ENCODE assay signal across 8 cellular contexts in genomic region chr12:56220611-56221232, GRCh38. TPM values are rescaled to one million over a fixed set of nuclear protein-coding genes. Genes with fewer than 3 reads are reported as not detected.
DNase-seq lines count a peak whose midpoint lies in the region; ATAC-seq, FAIRE-seq and TF ChIP-seq lines count a peak whose summit lies in the region.

No MANE protein-coding gene starts in this region.

- no peaks in the 10 kb centered on the region for H3K9me3 Mint-ChIP-seq in activated naive CD4-positive, alpha-beta T cell treated with anti-CD3 and anti-CD28 coated beads, Interleukin-2, amount 50 U/mL, for 72 hours

- H3K4me1 ChIP-seq in HUES48 (ENCODE audit: control insufficient read depth, insufficient read depth, low read length) (peaks cover 20% of the 10 kb centered on the region), iPS DF 6.9 (ENCODE audit: control insufficient read depth, insufficient read depth, low read length) (peaks cover 2% of the 10 kb centered on the region; the same call in 1 of the 2 replicates), small intestine (ENCODE audit: control insufficient read depth in 2 of 2, insufficient read depth in 1 of 2, low read depth in 1 of 2, low read length in 1 of 2) (peaks cover 3 to 7% of the 10 kb centered on the region in 2 donors)

- H3K27ac Mint-ChIP-seq in activated naive CD4-positive, alpha-beta T cell treated with anti-CD3 and anti-CD28 coated beads, Interleukin-2, amount 50 U/mL, for 72 hours, result peak overlapping the region; percentile 96 to 97

- peaks cover 13% of the 10 kb centered on the region for H3K36me3 ChIP-seq in HUES48 (ENCODE audit: control insufficient read depth, insufficient read depth, low read length)
- H3K36me3 ChIP-seq in iPS DF 6.9 (ENCODE audit: control insufficient read depth, insufficient read depth, low read length), result no peaks in the 10 kb centered on the region; the same call in 1 of the 2 replicates
- peaks cover 0 to 5% of the 10 kb centered on the region in 2 donors for H3K36me3 ChIP-seq in small intestine (ENCODE audit: control insufficient read depth in 2 of 2, insufficient read depth in 2 of 2, low read length in 2 of 2)

- H3K27me3 ChIP-seq in HUES48 (ENCODE audit: control insufficient read depth, insufficient read depth, low read length) (no peaks in the 10 kb centered on the region), iPS DF 6.9 (ENCODE audit: control insufficient read depth, insufficient read depth, low read length) (no peaks in the 10 kb centered on the region), small intestine (ENCODE audit: control insufficient read depth in 2 of 2, insufficient read depth in 2 of 2, low read length in 2 of 2) (no peaks in the 10 kb centered on the region)

- ATAC-seq in activated naive CD4-positive, alpha-beta T cell treated with anti-CD3 and anti-CD28 coated beads, Interleukin-2, amount 50 U/mL, for 72 hours, result no peak
- ATAC-seq in GM19035 (IDR thresholded peaks at IDR 0.05; ENCODE audit: unreplicated experiment) (no peak), HG02884 (IDR thresholded peaks at IDR 0.05; ENCODE audit: unreplicated experiment) (no peak)

- no peak for TF ChIP-seq CTCF in AG10803 (conservative IDR thresholded peaks at IDR 0.05; ENCODE audit: low read length)

- peaks cover 13 to 16% of the 10 kb centered on the region in 2 donors for H3K36me3 Mint-ChIP-seq in activated naive CD4-positive, alpha-beta T cell treated with anti-CD3 and anti-CD28 coated beads, Interleukin-2, amount 50 U/mL, for 72 hours

- peak overlapping the region; percentile 99 for H3K27ac ChIP-seq in HUES48 (ENCODE audit: low read depth, low read length)
- no peak overlapping the region for H3K27ac ChIP-seq in iPS DF 6.9 (ENCODE audit: low read length)
- H3K27ac ChIP-seq in small intestine (ENCODE audit: low read depth in 1 of 2, low read length in 1 of 2), result peak overlapping the region; percentile 86 to 90

- H3K4me3 ChIP-seq in AG10803 (ENCODE audit: low read length) (peak overlapping the region; percentile 97), HUES48 (ENCODE audit: low read depth, low read length) (peak overlapping the region; percentile 85), iPS DF 6.9 (ENCODE audit: low read length) (peak overlapping the region; percentile 66; the same call in 1 of the 2 replicates), small intestine (ENCODE audit: low read depth in 1 of 2, low read length in 2 of 2) (peak overlapping the region; percentile 61 to 78)

- FAIRE-seq in small intestine (lab: Jason Lieb, UNC), result no peak

- H3K9ac ChIP-seq in HUES48 (ENCODE audit: low read depth, low read length), result peak overlapping the region; percentile 77

- DNase-seq in AG10803 (ENCODE audit: low read depth) (peak; percentile 80), iPS DF 6.9 (ENCODE audit: low read depth, low spot score) (no peak), small intestine (no peak)
- no peak for DNase-seq in activated naive CD4-positive, alpha-beta T cell treated with anti-CD3 and anti-CD28 coated beads, Interleukin-2, amount 50 U/mL, for 72 hours (ENCODE audit: low spot score in 2 of 2)
- no peak for DNase-seq in stimulated activated CD8-positive, alpha-beta memory T cell treated with anti-CD3 and anti-CD28 coated beads, Interleukin-4, amount 100 ng/mL, for 48 hours

- H3K9me3 ChIP-seq in HUES48 (ENCODE audit: control insufficient read depth, insufficient read depth, low read length) (no peaks in the 10 kb centered on the region), iPS DF 6.9 (ENCODE audit: control insufficient read depth, insufficient read depth, low read length) (no peaks in the 10 kb centered on the region), small intestine (ENCODE audit: control insufficient read depth, low read depth) (no peaks in the 10 kb centered on the region)

- no CpG with 5 or more reads among the region's 10 CpGs for WGBS in iPS DF 6.9 (ENCODE audit: insufficient coverage, insufficient read length)
- 7 to 17% (median 14%) methylated on average over 10 of the region's 10 CpGs for WGBS in small intestine, 3 donors

RNA-seq across cellular contexts. Expression of gene RNF41, which starts 1.0 kb away (rescaled TPM):
- 10 to 100 TPM; 33.4 to 39.0 TPM for total RNA-seq in activated naive CD4-positive, alpha-beta T cell treated with anti-CD3 and anti-CD28 coated beads, Interleukin-2, amount 50 U/mL, for 72 hours
- polyA plus RNA-seq in small intestine, result 10 to 100 TPM; 11.4 to 24.4 (median 12.2) TPM

RNA-seq across cellular contexts. Expression of gene NABP2, which starts 3.4 kb away (rescaled TPM):
- 10 to 100 TPM; 60.7 to 90.5 TPM for total RNA-seq in activated naive CD4-positive, alpha-beta T cell treated with anti-CD3 and anti-CD28 coated beads, Interleukin-2, amount 50 U/mL, for 72 hours
- 10 to 100 TPM; 29.1 to 47.4 (median 40.0) TPM for polyA plus RNA-seq in small intestine

RNA-seq across cellular contexts. Expression of gene SLC39A5, which starts 9.1 kb away (rescaled TPM):
- total RNA-seq in activated naive CD4-positive, alpha-beta T cell treated with anti-CD3 and anti-CD28 coated beads, Interleukin-2, amount 50 U/mL, for 72 hours, result 1 to 10 TPM in 1 of 2 donors, under 1 TPM in 1; 0.51 to 2.0 TPM
- polyA plus RNA-seq in small intestine, result 100 to 1,000 TPM; 178 to 425 (median 309) TPM

RNA-seq across cellular contexts. Expression of gene SMARCC2, which starts 31.4 kb away (rescaled TPM):
- total RNA-seq in activated naive CD4-positive, alpha-beta T cell treated with anti-CD3 and anti-CD28 coated beads, Interleukin-2, amount 50 U/mL, for 72 hours, result 100 to 1,000 TPM; 101 to 123 TPM
- polyA plus RNA-seq in small intestine, result 10 to 100 TPM; 18.6 to 31.1 (median 20.4) TPM

RNA-seq across cellular contexts. Expression of gene ANKRD52, which starts 37.5 kb away (rescaled TPM):
- 10 to 100 TPM; 26.4 to 35.8 TPM for total RNA-seq in activated naive CD4-positive, alpha-beta T cell treated with anti-CD3 and anti-CD28 coated beads, Interleukin-2, amount 50 U/mL, for 72 hours
- 10 to 100 TPM in 1 of 3 donors, 1 to 10 TPM in 2; 5.1 to 13.0 (median 7.6) TPM for polyA plus RNA-seq in small intestine
